33 cellular contexts compared by ENCODE assay signal in genomic region chr1:10534519-10534918, GRCh38.
"Had no signal": no experiment of that assay in that cellular context is flagged by ENCODE, and none has a peak within 500 bp of the region (broad histone marks: within the 10 kb centered on the region; RNA-seq: fewer than 3 reads in every experiment).

No MANE protein-coding gene starts in this region.

- H3K27me3 Mint-ChIP-seq: activated CD4-positive, alpha-beta memory T cell treated with anti-CD3 and anti-CD28 coated beads, Interleukin-2, amount 10 ng/mL, durations not matched to agents 7 days and 5 days; activated CD4-positive, alpha-beta T cell treated with anti-CD3 and anti-CD28 coated beads for 36 hours; activated CD8-positive, alpha-beta memory T cell treated with anti-CD3 and anti-CD28 coated beads, Interleukin-2, amount 10 ng/mL, durations not matched to agents 7 days and 5 days; activated naive CD4-positive, alpha-beta T cell treated with anti-CD3 and anti-CD28 coated beads, Interleukin-2, amount 10 ng/mL, durations not matched to agents 7 days and 5 days; activated naive CD4-positive, alpha-beta T cell treated with anti-CD3 and anti-CD28 coated beads, Interleukin-2, amount 50 U/mL, for 24 hours; activated naive CD8-positive, alpha-beta T cell; activated naive CD8-positive, alpha-beta T cell treated with anti-CD3 and anti-CD28 coated beads, Interleukin-2, amount 10 ng/mL, durations not matched to agents 7 days and 5 days; activated naive CD8-positive, alpha-beta T cell treated with anti-CD3 and anti-CD28 coated beads, Interleukin-2, amount 50 U/mL, for 24 hours; activated T-cell treated with anti-CD3 and anti-CD28 coated beads, Interleukin-2, amount 50 U/mL, for 24 hours; T-cell; T-helper 17 cell had no signal

- FAIRE-seq: TTC549 had no signal

- ATAC-seq: activated CD4-positive, alpha-beta T cell treated with anti-CD3 and anti-CD28 coated beads for 36 hours; activated CD4-positive, CD25-positive, alpha-beta regulatory T cell treated with anti-CD3 and anti-CD28 coated beads, Interleukin-2, amount 50 U/mL, for 24 hours; activated CD8-positive, alpha-beta memory T cell treated with anti-CD3 and anti-CD28 coated beads, Interleukin-2, amount 10 ng/mL, durations not matched to agents 7 days and 5 days; activated CD8-positive, alpha-beta T cell treated with anti-CD3 and anti-CD28 coated beads, Interleukin-2, amount 10 ng/mL, durations not matched to agents 7 days and 5 days; activated naive CD8-positive, alpha-beta T cell treated with anti-CD3 and anti-CD28 coated beads, Interleukin-2, amount 50 U/mL, for 24 hours; T-cell; T-helper 17 cell had no signal

- H3K27ac Mint-ChIP-seq: activated CD4-positive, alpha-beta memory T cell treated with anti-CD3 and anti-CD28 coated beads, Interleukin-2, amount 10 ng/mL, durations not matched to agents 7 days and 5 days; activated CD4-positive, alpha-beta T cell treated with anti-CD3 and anti-CD28 coated beads for 36 hours; activated CD8-positive, alpha-beta memory T cell treated with anti-CD3 and anti-CD28 coated beads, Interleukin-2, amount 10 ng/mL, durations not matched to agents 7 days and 5 days; activated CD8-positive, alpha-beta T cell treated with anti-CD3 and anti-CD28 coated beads, Interleukin-2, amount 10 ng/mL, durations not matched to agents 7 days and 5 days; activated naive CD4-positive, alpha-beta T cell treated with anti-CD3 and anti-CD28 coated beads, Interleukin-2, amount 10 ng/mL, durations not matched to agents 7 days and 5 days; activated naive CD4-positive, alpha-beta T cell treated with anti-CD3 and anti-CD28 coated beads, Interleukin-2, amount 50 U/mL, for 24 hours; activated naive CD8-positive, alpha-beta T cell; activated naive CD8-positive, alpha-beta T cell treated with anti-CD3 and anti-CD28 coated beads, Interleukin-2, amount 10 ng/mL, durations not matched to agents 7 days and 5 days; activated naive CD8-positive, alpha-beta T cell treated with anti-CD3 and anti-CD28 coated beads, Interleukin-2, amount 50 U/mL, for 24 hours; activated T-cell treated with anti-CD3 and anti-CD28 coated beads, Interleukin-2, amount 50 U/mL, for 24 hours; activated T-helper 2 cell treated with anti-CD3 and anti-CD28 coated beads, Interferon-gamma antibody, Interleukin-2, Interleukin-4, amounts not matched to agents 10 μg/mL and 5 μg/mL and 100 μg/mL, durations not matched to agents 14 hours and 24 hours and 36 hours; brain; T-cell had no signal

- H3K9me3 ChIP-seq: ascending aorta had no signal

- H3K27ac ChIP-seq: ascending aorta, VCaP had no signal

- DNase-seq: activated CD4-positive, alpha-beta memory T cell treated with anti-CD3 and anti-CD28 coated beads, Interleukin-2, amount 10 ng/mL, durations not matched to agents 7 days and 5 days; activated CD4-positive, alpha-beta T cell treated with anti-CD3 and anti-CD28 coated beads for 1 hour; activated CD4-positive, alpha-beta T cell treated with anti-CD3 and anti-CD28 coated beads for 36 hours; activated CD4-positive, alpha-beta T cell treated with anti-CD3 and anti-CD28 coated beads for 48 hours; activated CD4-positive, alpha-beta T cell treated with anti-CD3 and anti-CD28 coated beads, Interleukin-2, amount 50 U/mL, for 48 hours; activated CD4-positive, CD25-positive, alpha-beta regulatory T cell; activated CD8-positive, alpha-beta memory T cell treated with anti-CD3 and anti-CD28 coated beads for 24 hours; activated CD8-positive, alpha-beta memory T cell treated with anti-CD3 and anti-CD28 coated beads, Interleukin-2, amount 10 ng/mL, durations not matched to agents 7 days and 5 days; activated CD8-positive, alpha-beta memory T cell treated with anti-CD3 and anti-CD28 coated beads, Interleukin-2, amount 50 U/mL, for 48 hours; activated CD8-positive, alpha-beta T cell treated with anti-CD3 and anti-CD28 coated beads, Interleukin-2, amount 10 ng/mL, durations not matched to agents 7 days and 5 days; activated effector memory CD4-positive, alpha-beta T cell treated with Interleukin-2 at 50 U/mL for 16 hours; activated gamma-delta T cell; activated naive CD4-positive, alpha-beta T cell treated with anti-CD3 and anti-CD28 coated beads, Interleukin-2, amount 10 ng/mL, durations not matched to agents 7 days and 5 days; activated naive CD4-positive, alpha-beta T cell treated with Interleukin-2 at 50 U/mL for 16 hours; activated naive CD8-positive, alpha-beta T cell treated with anti-CD3 and anti-CD28 coated beads, Interleukin-2, amount 10 ng/mL, durations not matched to agents 7 days and 5 days; activated naive CD8-positive, alpha-beta T cell treated with anti-CD3 and anti-CD28 coated beads, Interleukin-2, amount 50 U/mL, for 24 hours; activated T-cell treated with anti-CD3 and anti-CD28 coated beads, Interleukin-2, amount 50 U/mL, for 24 hours; activated T-cell treated with anti-CD3 and anti-CD28 coated beads, Interleukin-2, amount 50 U/mL, for 48 hours; amygdala; anterior cingulate cortex; central memory CD4-positive, alpha-beta T cell; cerebellar nuclear complex; T-cell; T-helper 17 cell; T-helper 9 cell had no signal

- H3K4me3 Mint-ChIP-seq: activated CD4-positive, alpha-beta memory T cell treated with anti-CD3 and anti-CD28 coated beads, Interleukin-2, amount 10 ng/mL, durations not matched to agents 7 days and 5 days; activated CD4-positive, alpha-beta T cell treated with anti-CD3 and anti-CD28 coated beads for 36 hours; activated CD8-positive, alpha-beta memory T cell treated with anti-CD3 and anti-CD28 coated beads, Interleukin-2, amount 10 ng/mL, durations not matched to agents 7 days and 5 days; activated CD8-positive, alpha-beta T cell treated with anti-CD3 and anti-CD28 coated beads, Interleukin-2, amount 10 ng/mL, durations not matched to agents 7 days and 5 days; activated naive CD4-positive, alpha-beta T cell treated with anti-CD3 and anti-CD28 coated beads, Interleukin-2, amount 10 ng/mL, durations not matched to agents 7 days and 5 days; activated naive CD4-positive, alpha-beta T cell treated with anti-CD3 and anti-CD28 coated beads, Interleukin-2, amount 50 U/mL, for 24 hours; activated naive CD8-positive, alpha-beta T cell; activated naive CD8-positive, alpha-beta T cell treated with anti-CD3 and anti-CD28 coated beads, Interleukin-2, amount 10 ng/mL, durations not matched to agents 7 days and 5 days; activated naive CD8-positive, alpha-beta T cell treated with anti-CD3 and anti-CD28 coated beads, Interleukin-2, amount 50 U/mL, for 24 hours; activated T-cell treated with anti-CD3 and anti-CD28 coated beads, Interleukin-2, amount 50 U/mL, for 24 hours; brain; T-cell; T-helper 17 cell had no signal

- H3K4me3 ChIP-seq: ascending aorta had no signal

- H3K27me3 ChIP-seq: ascending aorta had no signal

- H3K9me3 Mint-ChIP-seq: activated CD4-positive, alpha-beta memory T cell treated with anti-CD3 and anti-CD28 coated beads, Interleukin-2, amount 10 ng/mL, durations not matched to agents 7 days and 5 days; activated naive CD4-positive, alpha-beta T cell treated with anti-CD3 and anti-CD28 coated beads, Interleukin-2, amount 10 ng/mL, durations not matched to agents 7 days and 5 days; activated naive CD4-positive, alpha-beta T cell treated with anti-CD3 and anti-CD28 coated beads, Interleukin-2, amount 50 U/mL, for 24 hours; activated naive CD8-positive, alpha-beta T cell treated with anti-CD3 and anti-CD28 coated beads, Interleukin-2, amount 10 ng/mL, durations not matched to agents 7 days and 5 days; activated naive CD8-positive, alpha-beta T cell treated with anti-CD3 and anti-CD28 coated beads, Interleukin-2, amount 50 U/mL, for 24 hours; activated T-cell treated with anti-CD3 and anti-CD28 coated beads, Interleukin-2, amount 50 U/mL, for 24 hours; activated T-helper 2 cell treated with anti-CD3 and anti-CD28 coated beads, Interferon-gamma antibody, Interleukin-2, Interleukin-4, amounts not matched to agents 10 μg/mL and 5 μg/mL and 100 μg/mL, durations not matched to agents 14 hours and 24 hours and 36 hours; brain; T-cell had no signal
